ENCODE assay signal across 17 cellular contexts in the genomic region with DNA sequence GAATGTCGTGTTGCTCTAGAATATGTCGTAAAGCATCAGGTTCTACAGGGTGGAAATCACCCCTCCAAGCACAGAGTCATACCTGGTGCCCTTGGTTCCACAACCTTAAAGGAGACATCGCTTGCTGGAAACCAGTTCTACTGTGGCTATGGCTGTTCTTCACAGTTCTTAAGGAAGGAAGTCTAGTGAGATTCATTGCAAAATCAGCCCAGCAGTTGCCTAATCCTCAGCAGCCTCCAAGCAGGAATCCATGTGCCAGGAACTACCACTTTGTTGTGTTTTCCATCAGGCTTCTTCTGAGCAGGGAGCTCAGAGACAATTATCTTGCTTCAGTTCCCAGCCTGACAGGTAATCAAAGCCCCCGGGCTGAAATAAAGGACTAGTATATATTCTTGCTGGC. TPM values are rescaled to one million over a fixed set of nuclear protein-coding genes. Genes with fewer than 3 reads are reported as not detected.
"Had no signal": no experiment of that assay in that cellular context is flagged by ENCODE, and none has a peak within 500 bp of the region (broad histone marks: within the 10 kb centered on the region; RNA-seq: fewer than 3 reads in every experiment).

No MANE protein-coding gene starts in this region.

- H3K27ac ChIP-seq: coronary artery, esophagus squamous epithelium, lower lobe of right lung, thyroid gland had no signal

- ATAC-seq: activated CD4-positive, alpha-beta T cell treated with anti-CD3 and anti-CD28 coated beads for 36 hours; activated T-helper 17 cell treated with anti-CD3 and anti-CD28 coated beads, Interleukin-2, amount 50 U/mL, for 72 hours; left cardiac atrium; natural killer cell treated with Interleukin-12 subunit alpha and Interleukin-12 subunit beta and Interleukin-15 and Interleukin-18, amount 100 ng/mL, for 72 hours; WTC11 had no signal

- H3K4me3 ChIP-seq: coronary artery, esophagus squamous epithelium, lower lobe of right lung, thyroid gland had no signal

- DNase-seq: activated CD4-positive, alpha-beta memory T cell treated with anti-CD3 and anti-CD28 coated beads for 36 hours; activated CD4-positive, alpha-beta T cell treated with anti-CD3 and anti-CD28 coated beads for 36 hours; activated naive CD4-positive, alpha-beta T cell treated with anti-CD3 and anti-CD28 coated beads for 36 hours; esophagus squamous epithelium; left cardiac atrium; lower lobe of right lung; nucleus accumbens; stimulated activated CD4-positive, alpha-beta T cell treated with anti-CD3 and anti-CD28 coated beads, Interleukin-12 subunit alpha, Interleukin-12 subunit beta, amount 100 ng/mL, for 4 hours; stimulated activated CD4-positive, alpha-beta T cell treated with anti-CD3 and anti-CD28 coated beads, Interleukin-1b, Interleukin-23, amount 100 ng/mL, for 48 hours; stimulated activated CD8-positive, alpha-beta memory T cell treated with anti-CD3 and anti-CD28 coated beads, Interleukin-4, amount 100 ng/mL, for 48 hours; stimulated activated naive CD4-positive, alpha-beta T cell; thyroid gland had no signal

- H3K4me1 ChIP-seq: esophagus squamous epithelium, lower lobe of right lung, thyroid gland had no signal

- H3K27me3 ChIP-seq: esophagus squamous epithelium, thyroid gland had no signal

- H3K9me3 ChIP-seq: esophagus squamous epithelium, lower lobe of right lung, thyroid gland had no signal

- H3K36me3 ChIP-seq: esophagus squamous epithelium, lower lobe of right lung, thyroid gland had no signal

RNA-seq across cellular contexts. Expression of a gene that starts 45.0 kb away (rescaled TPM):
- total RNA-seq: activated naive CD4-positive, alpha-beta T cell treated with anti-CD3 and anti-CD28 coated beads for 36 hours; glomerular endothelial cell had no signal
